9 cellular contexts compared by ENCODE assay signal in genomic region chr17:19361975-19362292, GRCh38. TPM values are rescaled to one million over a fixed set of nuclear protein-coding genes. Genes with fewer than 3 reads are reported as not detected.
DNase-seq lines count a peak whose midpoint lies in the region; ATAC-seq, FAIRE-seq and TF ChIP-seq lines count a peak whose summit lies in the region.
"Had no signal": no experiment of that assay in that cellular context is flagged by ENCODE, and none has a peak within 500 bp of the region (broad histone marks: within the 10 kb centered on the region; RNA-seq: fewer than 3 reads in every experiment).

No MANE protein-coding gene starts in this region.

- DNase-seq in activated T-cell treated with anti-CD3 and anti-CD28 coated beads, Interleukin-2, amount 50 U/mL, for 4 hours = no peak
- no peak for DNase-seq in activated T-cell treated with anti-CD3 and anti-CD28 coated beads, Interleukin-2, amount 50 U/mL, for 1 hour
- DNase-seq in body of pancreas (no peak), memory B cell (ENCODE audit: low spot score in 2 of 2) (no peak), tibial nerve (ENCODE audit: low spot score in 2 of 2) (no peak), GM12891 (ENCODE audit: insufficient read length, low spot score) (no peak), globus pallidus (ENCODE audit: low spot score) (no peak)

- H3K4me3 ChIP-seq in body of pancreas (peak overlapping the region; percentile 41 to 46), tibial nerve (peak overlapping the region; percentile 77 to 97 (median 88))

- WGBS in body of pancreas, 2 donors = 4 to 9% methylated on average over 7 to 16 of the region's 16 CpGs
- 10 to 17% methylated on average over 16 of the region's 16 CpGs for WGBS in tibial nerve, 2 donors

- no peaks in the 10 kb centered on the region for H3K9me3 Mint-ChIP-seq in activated T-cell treated with anti-CD3 and anti-CD28 coated beads, Interleukin-2, amount 50 U/mL, for 4 hours
- H3K9me3 Mint-ChIP-seq in memory B cell = no peaks in the 10 kb centered on the region

- FAIRE-seq in GM12891 (lab: Jason Lieb, UNC) = no peak

- H3K27me3 ChIP-seq in body of pancreas (no peaks in the 10 kb centered on the region), tibial nerve (no peaks in the 10 kb centered on the region)

- peaks cover 2% of the 10 kb centered on the region for H3K36me3 Mint-ChIP-seq in activated T-cell treated with anti-CD3 and anti-CD28 coated beads, Interleukin-2, amount 50 U/mL, for 4 hours (ENCODE audit: insufficient read depth)
- no peaks in the 10 kb centered on the region for H3K36me3 Mint-ChIP-seq in memory B cell

- peak overlapping the region; percentile 78 for H3K27ac Mint-ChIP-seq in memory B cell

- TF ChIP-seq POLR2A in body of pancreas (IDR thresholded peaks at IDR 0.05) (peak in 2 of 3 donors; percentile 26 to 35), tibial nerve (IDR thresholded peaks at IDR 0.05) (no peak), GM12891 (IDR thresholded peaks at IDR 0.05; ENCODE audit: low read depth, low read length) (no peak)

- intact Hi-C loops in body of pancreas (cut with DNase I) = no loop called here

- TF ChIP-seq CTCF in body of pancreas (IDR thresholded peaks at IDR 0.05) (no peak), tibial nerve (IDR thresholded peaks at IDR 0.05) (no peak)

- TF ChIP-seq EP300 in tibial nerve (IDR thresholded peaks at IDR 0.05) = no peak

- no peak for ATAC-seq in activated T-cell treated with anti-CD3 and anti-CD28 coated beads, Interleukin-2, amount 50 U/mL, for 4 hours
- no peak for ATAC-seq in body of pancreas
- ATAC-seq in memory B cell (ENCODE audit: low read depth) = no peak
- ATAC-seq in HG02588 (IDR thresholded peaks at IDR 0.05; ENCODE audit: unreplicated experiment) = no peak

- H3K4me1 ChIP-seq in body of pancreas = peaks cover 26% of the 10 kb centered on the region
- H3K4me1 ChIP-seq in tibial nerve = peaks cover 0 to 35% (median 12%) of the 10 kb centered on the region in 4 donors

- H3K4me3 Mint-ChIP-seq in activated T-cell treated with anti-CD3 and anti-CD28 coated beads, Interleukin-2, amount 50 U/mL, for 4 hours = peak overlapping the region; percentile 87
- H3K4me3 Mint-ChIP-seq in memory B cell = peak overlapping the region; percentile 88

- H3K27ac ChIP-seq in body of pancreas (peak overlapping the region; percentile 40 to 87 (median 86)), tibial nerve (peak overlapping the region; percentile 63 to 97 (median 84))

- H3K36me3 ChIP-seq in body of pancreas (replicated peaks in 1 of 2; ENCODE audit: insufficient read depth in 1 of 2, low read depth in 2 of 2) (no peaks in the 10 kb centered on the region), tibial nerve (peaks cover 0 to 34% (median 0%) of the 10 kb centered on the region in 3 donors)

- H3K9me3 ChIP-seq in body of pancreas = no peaks in the 10 kb centered on the region
- no peaks in the 10 kb centered on the region for H3K9me3 ChIP-seq in tibial nerve

- peaks cover 8% of the 10 kb centered on the region for H3K4me1 Mint-ChIP-seq in activated T-cell treated with anti-CD3 and anti-CD28 coated beads, Interleukin-2, amount 50 U/mL, for 4 hours (ENCODE audit: low read depth)
- H3K4me1 Mint-ChIP-seq in memory B cell = peaks cover 16% of the 10 kb centered on the region

- peaks cover 18% of the 10 kb centered on the region for H3K27me3 Mint-ChIP-seq in activated T-cell treated with anti-CD3 and anti-CD28 coated beads, Interleukin-2, amount 50 U/mL, for 4 hours (ENCODE audit: low read depth)
- H3K27me3 Mint-ChIP-seq in memory B cell = peaks cover 3% of the 10 kb centered on the region

TF ChIP-seq in GM12891, 5 proteins besides CTCF, POLR2A, EP300 and RAD21:
- TF ChIP-seq PAX5 (IDR thresholded peaks at IDR 0.05; ENCODE audit: insufficient read depth, low read length, severe bottlenecking) (no peak), SPI1 (IDR thresholded peaks at IDR 0.05; ENCODE audit: low read depth, low read length) (no peak), TAF1 (IDR thresholded peaks at IDR 0.05; ENCODE audit: low read depth, low read length) (no peak), POLR2AphosphoS5 (IDR thresholded peaks at IDR 0.05; ENCODE audit: low read depth, low read length) (no peak), POU2F2 (IDR thresholded peaks at IDR 0.05; ENCODE audit: low read depth, low read length) (no peak)

RNA-seq across cellular contexts. Expression of gene B9D1, which starts 0.6 kb away (rescaled TPM):
- total RNA-seq in activated T-cell treated with anti-CD3 and anti-CD28 coated beads, Interleukin-2, amount 50 U/mL, for 4 hours = 1 to 10 TPM; 5.4 to 7.6 (median 6.6) TPM
- total RNA-seq in body of pancreas (10 to 100 TPM; 10.4 to 53.4 TPM), tibial nerve (10 to 100 TPM; 21.6 to 65.4 (median 43.4) TPM)
- 15.3 TPM for polyA plus RNA-seq in GM12891 (2012; ENCODE audit: low read depth, missing spikeins)

RNA-seq across cellular contexts. Expression of gene MAPK7, which starts 16.4 kb away (rescaled TPM):
- total RNA-seq in activated T-cell treated with anti-CD3 and anti-CD28 coated beads, Interleukin-2, amount 50 U/mL, for 4 hours = 10 to 100 TPM; 10.9 to 12.7 (median 12.1) TPM
- total RNA-seq in body of pancreas = 10 to 100 TPM; 10.1 to 29.3 TPM
- total RNA-seq in tibial nerve = 10 to 100 TPM; 29.5 to 62.4 (median 39.3) TPM
- 7.9 TPM for polyA plus RNA-seq in GM12891 (2012; ENCODE audit: low read depth, missing spikeins)

RNA-seq across cellular contexts. Expression of gene MFAP4, which starts 25.1 kb away (rescaled TPM):
- total RNA-seq in activated T-cell treated with anti-CD3 and anti-CD28 coated beads, Interleukin-2, amount 50 U/mL, for 4 hours = under 1 TPM; 0.13 to 0.48 (median 0.30) TPM
- total RNA-seq in body of pancreas = 10 to 100 TPM; 25.7 to 35.3 TPM
- total RNA-seq in tibial nerve = 100 to 1,000 TPM in 1 of 4 donors, 10 to 100 TPM in 3; 30.6 to 131 (median 53.4) TPM
- 0.08 TPM for polyA plus RNA-seq in GM12891 (2012; ENCODE audit: low read depth, missing spikeins)

RNA-seq across cellular contexts. Expression of gene RNF112, which starts 49.1 kb away (rescaled TPM):
- under 1 TPM in 2 of 3 donors, not detected in 1; 0.18 to 0.30 TPM for total RNA-seq in activated T-cell treated with anti-CD3 and anti-CD28 coated beads, Interleukin-2, amount 50 U/mL, for 4 hours
- total RNA-seq in body of pancreas = 1 to 10 TPM in 1 of 2 donors, under 1 TPM in 1; 0.52 to 5.9 TPM
- 1 to 10 TPM in 3 of 4 donors, under 1 TPM in 1; 0.44 to 2.5 (median 1.8) TPM for total RNA-seq in tibial nerve
- polyA plus RNA-seq in GM12891 (2012; ENCODE audit: low read depth, missing spikeins) = not detected
- total RNA-seq: LHCN-M2 had no signal

Comparison
In these comparisons a context has a peak if more than half of its experiments do, and no peak if none do; other contexts are left out.
1. POLR2A ChIP-seq: peak in body of pancreas (2 of 3); none in tibial nerve (0 of 2) and GM12891 (single experiment).
2. RNA of gene MFAP4, which starts 25.1 kb away (total RNA-seq): 30.6 to 131 TPM in tibial nerve and 25.7 to 35.3 TPM in body of pancreas; 0.13 to 0.48 TPM in activated T-cell treated with anti-CD3 and anti-CD28 coated beads, Interleukin-2, amount 50 U/mL, for 4 hours; every median in the first group is over 10 times any median in the second.